ENCODE assay signal across 17 cellular contexts in the genomic region with DNA sequence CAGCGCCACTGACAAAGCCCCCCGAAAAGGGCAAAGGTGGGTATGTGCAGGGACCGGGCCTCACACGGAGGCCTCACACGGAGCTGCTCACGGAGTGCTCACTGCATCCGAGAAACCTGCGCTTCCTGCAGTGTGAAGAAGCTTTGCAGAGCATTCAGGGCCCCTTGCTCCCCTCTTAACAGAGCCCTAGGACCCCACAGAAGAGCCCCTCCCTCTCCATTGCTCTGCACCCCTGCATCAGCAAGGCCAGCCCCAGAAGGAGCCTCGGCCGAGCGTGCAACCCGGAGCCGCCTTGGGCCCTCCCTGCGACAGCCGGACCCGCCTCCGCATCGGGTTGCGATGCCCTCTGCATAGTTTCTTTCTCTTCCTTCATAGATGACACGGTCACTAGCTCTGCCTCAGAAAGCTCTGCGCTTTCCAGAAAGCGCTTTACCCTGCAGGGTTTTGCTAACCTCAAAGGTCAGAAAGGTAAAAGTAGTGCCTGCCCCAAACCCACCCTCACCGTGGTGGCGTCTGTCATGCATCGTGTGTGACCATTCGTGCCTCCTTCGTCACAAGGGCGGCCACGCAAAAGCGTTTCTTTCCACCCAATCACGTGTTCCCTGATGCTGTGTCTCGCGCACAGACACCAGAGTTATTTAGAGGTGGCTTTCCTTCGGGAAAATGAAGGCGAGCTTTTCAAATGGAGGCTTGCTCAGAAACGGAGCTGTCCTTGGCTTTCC. TPM values are rescaled to one million over a fixed set of nuclear protein-coding genes. Genes with fewer than 3 reads are reported as not detected.
DNase-seq lines count a peak whose midpoint lies in the region; ATAC-seq and TF ChIP-seq lines count a peak whose summit lies in the region.
"Had no signal": no experiment of that assay in that cellular context is flagged by ENCODE, and none has a peak within 500 bp of the region (broad histone marks: within the 10 kb centered on the region; RNA-seq: fewer than 3 reads in every experiment).

No MANE protein-coding gene starts in this region.

- dilution Hi-C loops in IMR-90 (cut with HindIII; ENCODE audit: low sequenced_read_pairs, unreplicated experiment) = no loop called here

- DNase-seq in GM23338 (ENCODE audit: low spot score) = no peak
- no peak for DNase-seq in IMR-90
- peak in 2 of 3 donors; percentile 2 to 39 for DNase-seq in right cardiac atrium
- DNase-seq in nephron progenitor cell = peak; percentile 44
- DNase-seq in NCI-H1092 treated with DMSO at 0.1 percent for 48 hours (lab: John Stamatoyannopoulos, UW) = no peak
- no peak for DNase-seq in activated CD4-positive, alpha-beta memory T cell treated with anti-CD3 and anti-CD28 coated beads for 36 hours
- no peak for DNase-seq in NCI-H226
- DNase-seq in AG08396 (ENCODE audit: low spot score) = no peak
- DNase-seq: AML-193, COR-L47, KG1, NCI-H146, NCI-H2081, NCI-H510A treated with DMSO at 0.1 percent for 48 hours, Peyer's patch, SHP77 treated with DMSO at 0.1 percent for 48 hours had no signal

- H3K18ac ChIP-seq in IMR-90 (ENCODE audit: low read depth, low read length) = no peak overlapping the region

- no peak overlapping the region for H2BK15ac ChIP-seq in IMR-90 (ENCODE audit: low read depth, low read length)

- H2BK5ac ChIP-seq in IMR-90 (ENCODE audit: low read depth, low read length, poor library complexity, severe bottlenecking) = no peak overlapping the region

- BruUV-seq in IMR-90 (replicated peaks; lab: Mats Ljungman, UMichigan) = no TSS peak

- no peaks in the 10 kb centered on the region for H3K79me1 ChIP-seq in IMR-90 (ENCODE audit: low read depth in 1 of 2, low read length in 2 of 2)

- no peak overlapping the region for H2AK9ac ChIP-seq in IMR-90 (replicated peaks; ENCODE audit: low read depth, low read length, poor library complexity)

- in situ Hi-C loops in IMR-90 (cut with MboI; ENCODE audit: low sequenced_read_pairs) = no loop called here

- H3K4me3 ChIP-seq in GM23338 (no peak overlapping the region), IMR-90 (ENCODE audit: insufficient read depth, low read depth, low read length) (no peak overlapping the region), right cardiac atrium (ENCODE audit: low read length) (no peak overlapping the region)
- H3K4me3 ChIP-seq: Peyer's patch had no signal

- H3K9me3 Mint-ChIP-seq in GM23338 = no peaks in the 10 kb centered on the region
- H3K9me3 Mint-ChIP-seq in nephron progenitor cell = no peaks in the 10 kb centered on the region
- no peaks in the 10 kb centered on the region for H3K9me3 Mint-ChIP-seq in activated CD4-positive, alpha-beta memory T cell treated with anti-CD3 and anti-CD28 coated beads for 36 hours

- H3K9me3 ChIP-seq in IMR-90 (ENCODE audit: control insufficient read depth, insufficient read depth, low read length) = no peaks in the 10 kb centered on the region
- no peaks in the 10 kb centered on the region for H3K9me3 ChIP-seq in right cardiac atrium (ENCODE audit: control insufficient read depth, low read length)
- H3K9me3 ChIP-seq: Peyer's patch had no signal

- no peak overlapping the region for H4K5ac ChIP-seq in IMR-90 (ENCODE audit: low read depth, low read length)

- ATAC-seq in GM23338 = peak; percentile 68
- ATAC-seq in IMR-90 (ENCODE audit: low read depth) = no peak
- no peak for ATAC-seq in right cardiac atrium

- 0 out of 2 replicates have a peak overlapping the region, but pooled peaks have one; percentile 32 for H3K27ac ChIP-seq in GM23338 (ENCODE audit: low read depth)
- no peak overlapping the region for H3K27ac ChIP-seq in IMR-90 (ENCODE audit: insufficient read depth, low read length)
- no peak overlapping the region for H3K27ac ChIP-seq in right cardiac atrium (ENCODE audit: low read length)
- H3K27ac ChIP-seq: HL-60, Peyer's patch had no signal

- H4K20me1 ChIP-seq in GM23338 (replicated peaks; ENCODE audit: insufficient read depth) (no peaks in the 10 kb centered on the region), IMR-90 (ENCODE audit: insufficient read depth, low read length) (no peaks in the 10 kb centered on the region)

- H3K4me1 Mint-ChIP-seq in GM23338 (peaks cover 20% of the 10 kb centered on the region), nephron progenitor cell (peaks cover 35% of the 10 kb centered on the region)
- H3K4me1 Mint-ChIP-seq in activated CD4-positive, alpha-beta memory T cell treated with anti-CD3 and anti-CD28 coated beads for 36 hours (ENCODE audit: low read depth) = no peaks in the 10 kb centered on the region

- CTCF ChIA-PET in IMR-90 (lab: Yijun Ruan, JAX) = no interaction called here
- CTCF ChIA-PET in activated CD4-positive, alpha-beta memory T cell treated with anti-CD3 and anti-CD28 coated beads for 36 hours (lab: Charles Lee) = interaction anchor here (1.0 kb wide), 1 partner anchor 60 kb away, joined by 3 read pairs; no protein-coding TSS in a partner anchor

- H4K91ac ChIP-seq in IMR-90 (ENCODE audit: insufficient read depth, low read depth, low read length) = no peak overlapping the region

- H3K9me2 ChIP-seq in GM23338 (ENCODE audit: insufficient read depth) = no peaks in the 10 kb centered on the region

- H3K56ac ChIP-seq in IMR-90 (ENCODE audit: extremely low read depth, insufficient read depth, low read length) = no peak overlapping the region

- H3K4ac ChIP-seq in IMR-90 (ENCODE audit: low read depth, low read length) = no peak overlapping the region

- no peak overlapping the region for H3K14ac ChIP-seq in IMR-90 (replicated peaks; ENCODE audit: low read depth, low read length)

- H2AFZ ChIP-seq in GM23338 = no peak overlapping the region
- peak overlapping the region; percentile 48 for H2AFZ ChIP-seq in IMR-90 (replicated peaks; ENCODE audit: low read length, poor library complexity)

- H3K79me2 ChIP-seq in GM23338 (replicated peaks; ENCODE audit: insufficient read depth) = no peaks in the 10 kb centered on the region

- POLR2A ChIA-PET in IMR-90 (lab: Charles Lee; ENCODE audit: unreplicated experiment) = no interaction called here
- POLR2A ChIA-PET in activated CD4-positive, alpha-beta memory T cell treated with anti-CD3 and anti-CD28 coated beads for 36 hours (lab: Charles Lee) = no interaction called here

- H3K36me3 ChIP-seq in GM23338 (ENCODE audit: insufficient read depth) (no peaks in the 10 kb centered on the region), IMR-90 (ENCODE audit: control insufficient read depth, insufficient read depth, low read length) (no peaks in the 10 kb centered on the region)

- H3K9ac ChIP-seq in IMR-90 (ENCODE audit: low read depth, low read length) = no peak overlapping the region

- no peak overlapping the region for H4K8ac ChIP-seq in IMR-90 (ENCODE audit: low read depth in 2 of 2, low read length in 2 of 2)

- H3K4me1 ChIP-seq in GM23338 (ENCODE audit: insufficient read depth) (no peaks in the 10 kb centered on the region), IMR-90 (ENCODE audit: control insufficient read depth, insufficient read depth, low read length) (no peaks in the 10 kb centered on the region), right cardiac atrium (ENCODE audit: control insufficient read depth, insufficient read depth, low read length) (no peaks in the 10 kb centered on the region)
- H3K4me1 ChIP-seq: Peyer's patch had no signal

- TF ChIP-seq CTCF in GM23338 (conservative IDR thresholded peaks at IDR 0.05; ENCODE audit: low read depth in 2 of 2) = no peak
- no peak for TF ChIP-seq CTCF in IMR-90 (conservative IDR thresholded peaks at IDR 0.05; ENCODE audit: low read depth, low read length)
- no peak for TF ChIP-seq CTCF in nephron progenitor cell (IDR thresholded peaks at IDR 0.05)

- 65% methylated on average over 7 of the region's 36 CpGs; no CpG with 5 or more reads in 1 of the 2 experiments for WGBS in IMR-90 (ENCODE audit: extremely low coverage in 2 of 2, insufficient read length in 1 of 2), 2 experiments
- 80% methylated on average over 36 of the region's 36 CpGs for WGBS in right cardiac atrium

- TF ChIP-seq RAD21 in IMR-90 (IDR thresholded peaks at IDR 0.05; ENCODE audit: low read length) = no peak

- H3K27ac Mint-ChIP-seq in GM23338 (peak overlapping the region; percentile 94), nephron progenitor cell (no peak overlapping the region)
- no peak overlapping the region for H3K27ac Mint-ChIP-seq in activated CD4-positive, alpha-beta memory T cell treated with anti-CD3 and anti-CD28 coated beads for 36 hours

- H3K9me1 ChIP-seq in IMR-90 (ENCODE audit: insufficient read depth, low read length) = no peaks in the 10 kb centered on the region

- no peak overlapping the region for H2AK5ac ChIP-seq in IMR-90 (ENCODE audit: low read depth, low read length)

- no peak overlapping the region for H2BK20ac ChIP-seq in IMR-90 (ENCODE audit: low read depth, low read length)

- H3F3A ChIP-seq in GM23338 (replicated peaks; ENCODE audit: low read depth) = 0 out of 2 replicates have a peak, but pooled peaks cover 4% of the 10 kb centered on the region

- no peak for TF ChIP-seq POLR2A in IMR-90 (IDR thresholded peaks at IDR 0.05; ENCODE audit: low read depth, low read length)

- H3K27me3 ChIP-seq in GM23338 (ENCODE audit: insufficient read depth) = no peaks in the 10 kb centered on the region
- H3K27me3 ChIP-seq in IMR-90 (ENCODE audit: control insufficient read depth, insufficient read depth, low read length) = peaks cover 51% of the 10 kb centered on the region
- no peaks in the 10 kb centered on the region for H3K27me3 ChIP-seq in right cardiac atrium (ENCODE audit: control insufficient read depth, insufficient read depth)
- H3K27me3 ChIP-seq: Peyer's patch had no signal

- no peak overlapping the region for H3K4me2 ChIP-seq in GM23338
- no peak overlapping the region for H3K4me2 ChIP-seq in IMR-90 (ENCODE audit: low read depth, low read length)

- intact Hi-C loops in IMR-90 (cut with micrococcal nuclease) = no loop called here
- intact Hi-C loops in right cardiac atrium (cut with DNase I) = no loop called here
- intact Hi-C loops in activated CD4-positive, alpha-beta memory T cell treated with anti-CD3 and anti-CD28 coated beads for 36 hours (cut with micrococcal nuclease) = no loop called here

- H3K36me3 Mint-ChIP-seq in GM23338 (ENCODE audit: low read depth) (peaks cover 3% of the 10 kb centered on the region; the same call in 1 of the 3 replicates), nephron progenitor cell (ENCODE audit: low read depth) (peaks cover 5% of the 10 kb centered on the region)
- H3K36me3 Mint-ChIP-seq in activated CD4-positive, alpha-beta memory T cell treated with anti-CD3 and anti-CD28 coated beads for 36 hours = no peaks in the 10 kb centered on the region

- H3K27me3 Mint-ChIP-seq in GM23338 (ENCODE audit: insufficient read depth, low read depth, poor library complexity) (peaks cover 16% of the 10 kb centered on the region), nephron progenitor cell (ENCODE audit: low read depth, poor library complexity) (peaks cover 14% of the 10 kb centered on the region)
- H3K27me3 Mint-ChIP-seq in activated CD4-positive, alpha-beta memory T cell treated with anti-CD3 and anti-CD28 coated beads for 36 hours = no peaks in the 10 kb centered on the region

- H3K4me3 Mint-ChIP-seq in GM23338 (no peak overlapping the region; the same call in 2 of the 3 replicates), nephron progenitor cell (peak overlapping the region; percentile 28)
- no peak overlapping the region for H3K4me3 Mint-ChIP-seq in activated CD4-positive, alpha-beta memory T cell treated with anti-CD3 and anti-CD28 coated beads for 36 hours

- no peak overlapping the region for H2BK120ac ChIP-seq in IMR-90 (ENCODE audit: low read depth, low read length)

- H3K23ac ChIP-seq in IMR-90 (ENCODE audit: low read depth, low read length) = no peak overlapping the region

RNA-seq across cellular contexts. Expression of a gene that starts 15.7 kb away (rescaled TPM):
- total RNA-seq in GM23338 (2014; rRNA removed; shearing (Covaris generic)) = 0.16 and 0.24 TPM in 2 replicates
- polyA plus RNA-seq in GM23338 (2016; fragmentation: Nextera tagmentation; extraction: Ambion mirVana) (0.16 and 0.21 TPM in 2 replicates), IMR-90 (2012; rRNA removed) (0.07 and 0.09 TPM in 2 replicates), right cardiac atrium (not detected)
- total RNA-seq in IMR-90 (2012; rRNA removed) (under 0.01 TPM in 1 of 2 replicates, not detected in the other), right cardiac atrium (under 1 TPM; 0.24 to 0.64 (median 0.37) TPM)
- 0.03 TPM in 1 of 2 replicates, not detected in the other for polyA plus RNA-seq in IMR-90 (2012; cell fraction: cytosol; rRNA removed)
- polyA plus RNA-seq in IMR-90 (2012; cell fraction: nucleus; rRNA removed; ENCODE audit: low replicate concordance) = 0.09 TPM in 2 replicates
- total RNA-seq in activated CD4-positive, alpha-beta memory T cell treated with anti-CD3 and anti-CD28 coated beads for 36 hours = under 1 TPM; 0.29 to 0.56 TPM

RNA-seq across cellular contexts. Expression of a gene that starts 32.7 kb away (rescaled TPM):
- total RNA-seq in GM23338 (2014; rRNA removed; shearing (Covaris generic)) = 0.76 and 1.0 TPM in 2 replicates
- 1.6 and 1.7 TPM in 2 replicates for polyA plus RNA-seq in GM23338 (2016; fragmentation: Nextera tagmentation; extraction: Ambion mirVana)
- 7.2 and 9.1 TPM in 2 replicates for total RNA-seq in IMR-90 (2012; rRNA removed)
- polyA plus RNA-seq in IMR-90 (2012; rRNA removed) = 19.5 and 19.7 TPM in 2 replicates
- polyA plus RNA-seq in IMR-90 (2012; cell fraction: cytosol; rRNA removed) = 12.2 and 29.3 TPM in 2 replicates
- polyA plus RNA-seq in IMR-90 (2012; cell fraction: nucleus; rRNA removed; ENCODE audit: low replicate concordance) = 9.8 and 11.4 TPM in 2 replicates
- total RNA-seq in right cardiac atrium = 10 to 100 TPM; 29.8 to 40.2 (median 34.4) TPM
- 44.9 TPM for polyA plus RNA-seq in right cardiac atrium
- total RNA-seq in activated CD4-positive, alpha-beta memory T cell treated with anti-CD3 and anti-CD28 coated beads for 36 hours = not detected

Comparison
In these comparisons a context has a peak if more than half of its experiments do, and no peak if none do; other contexts are left out.
1. DNase-seq: peak in right cardiac atrium (2 of 3) and nephron progenitor cell (single experiment); none in GM23338 (single experiment), IMR-90 (single experiment), NCI-H1092 treated with DMSO at 0.1 percent for 48 hours (single experiment), activated CD4-positive, alpha-beta memory T cell treated with anti-CD3 and anti-CD28 coated beads for 36 hours (single experiment), NCI-H226 (single experiment) and AG08396 (single experiment).